Comparison of ENCODE assay signal across 10 cellular contexts in genomic region chr10:24908793-24909423, GRCh38. TPM values are rescaled to one million over a fixed set of nuclear protein-coding genes. Genes with fewer than 3 reads are reported as not detected.
DNase-seq lines count a peak whose midpoint lies in the region; ATAC-seq and TF ChIP-seq lines count a peak whose summit lies in the region.
"Had no signal": no experiment of that assay in that cellular context is flagged by ENCODE, and none has a peak within 500 bp of the region (broad histone marks: within the 10 kb centered on the region; RNA-seq: fewer than 3 reads in every experiment).

No MANE protein-coding gene starts in this region.

- no peak overlapping the region for H3K27ac ChIP-seq in SJSA1
- no peak overlapping the region for H3K27ac ChIP-seq in fibroblast of lung (ENCODE audit: insufficient read depth, low read length)
- H3K27ac ChIP-seq: VCaP had no signal

- no peak overlapping the region for H2AFZ ChIP-seq in fibroblast of lung (ENCODE audit: low read length)

- no peak overlapping the region for H3K4me2 ChIP-seq in fibroblast of lung (ENCODE audit: extremely low read depth, insufficient read depth, low read length)

- DNase-seq in A172 (ENCODE audit: low spot score), result peak; percentile 76
- DNase-seq in EL, result peak; percentile 76
- DNase-seq in SJSA1 (ENCODE audit: low read depth in 1 of 2, low spot score in 2 of 2), result peak; percentile 54 to 68
- peak; percentile 79 to 83 for DNase-seq in fibroblast of lung (ENCODE audit: low read depth in 2 of 2)
- no peak for DNase-seq in left ventricle myocardium superior
- DNase-seq in putamen (ENCODE audit: low spot score), result no peak
- DNase-seq: CD4-positive, alpha-beta memory T cell had no signal

- no peaks in the 10 kb centered on the region for H3K9me3 ChIP-seq in SJSA1 (replicated peaks)
- H3K9me3 ChIP-seq in fibroblast of lung (ENCODE audit: control insufficient read depth, insufficient read depth, low read depth, low read length), result no peaks in the 10 kb centered on the region

- intact Hi-C loops in left ventricle myocardium superior (cut with micrococcal nuclease), result no loop called here

- peaks cover 11% of the 10 kb centered on the region for H3K4me1 ChIP-seq in SJSA1 (replicated peaks)
- H3K4me1 ChIP-seq in fibroblast of lung (ENCODE audit: control insufficient read depth, extremely low read depth, insufficient read depth, low read length), result peaks cover 2% of the 10 kb centered on the region

- no peaks in the 10 kb centered on the region for H3K27me3 ChIP-seq in SJSA1 (replicated peaks)
- no peaks in the 10 kb centered on the region for H3K27me3 ChIP-seq in fibroblast of lung (ENCODE audit: control insufficient read depth, insufficient read depth, low read length)

- no peak for ATAC-seq in GM21526 (IDR thresholded peaks at IDR 0.05; ENCODE audit: low FRiP score, unreplicated experiment)
- ATAC-seq in left ventricle myocardium superior, result no peak
- no peak for ATAC-seq in GM18505 (IDR thresholded peaks at IDR 0.05; ENCODE audit: unreplicated experiment)

- H3K79me2 ChIP-seq in fibroblast of lung (ENCODE audit: control insufficient read depth, insufficient read depth, low read length), result no peaks in the 10 kb centered on the region

- no peak overlapping the region for H3K4me3 ChIP-seq in SJSA1
- no peak overlapping the region for H3K4me3 ChIP-seq in fibroblast of lung (replicated peaks in 1 of 4; ENCODE audit: control extremely low read depth in 1 of 4, insufficient read depth in 1 of 4, low read depth in 3 of 4, low read length in 4 of 4)

- no peak overlapping the region for H3K9ac ChIP-seq in fibroblast of lung (ENCODE audit: insufficient read depth, low read length)

- TF ChIP-seq POLR2A in GM18505 (IDR thresholded peaks at IDR 0.05; ENCODE audit: borderline replicate concordance, extremely low read depth, insufficient read depth, insufficient read length), result no peak

- H3K36me3 ChIP-seq in SJSA1 (no peaks in the 10 kb centered on the region), fibroblast of lung (ENCODE audit: control insufficient read depth, insufficient read depth, low read length) (no peaks in the 10 kb centered on the region)

- no peak for TF ChIP-seq CTCF in fibroblast of lung (conservative IDR thresholded peaks at IDR 0.05 in 1 of 2, IDR thresholded peaks at IDR 0.05 in 1 of 2; ENCODE audit: low read depth in 1 of 2, low read length in 2 of 2)

- H4K20me1 ChIP-seq in fibroblast of lung (ENCODE audit: control insufficient read depth, extremely low read depth, insufficient read depth, low read length), result no peaks in the 10 kb centered on the region

RNA-seq across cellular contexts. Expression of gene PRTFDC1, which starts 43.5 kb away (rescaled TPM):
- total RNA-seq in A172 (2014; rRNA removed; shearing (Covaris generic)), result 10.1 and 15.8 TPM in 2 replicates
- 15.0 and 48.6 TPM in 2 replicates for total RNA-seq in SJSA1 (2014; rRNA removed; shearing (Covaris generic))
- total RNA-seq in fibroblast of lung (18.5 and 26.9 TPM in 2 replicates), left ventricle myocardium superior (9.1 TPM)
- 32.7 and 47.0 TPM in 2 replicates for polyA plus RNA-seq in fibroblast of lung
- 15.8 and 25.4 TPM in 2 replicates for polyA plus RNA-seq in fibroblast of lung (2012)
- 2.4 and 7.5 TPM in 2 replicates for polyA minus RNA-seq in fibroblast of lung (ENCODE audit: low replicate concordance)

Comparison
In these comparisons a context has a peak if more than half of its experiments do, and no peak if none do; other contexts are left out.
1. DNase-seq: peak in A172 (single experiment), EL (single experiment), SJSA1 (2 of 2) and fibroblast of lung (2 of 2); none in left ventricle myocardium superior (single experiment) and putamen (single experiment).